Comparison of ENCODE assay signal across 1 cellular context in the genomic region with DNA sequence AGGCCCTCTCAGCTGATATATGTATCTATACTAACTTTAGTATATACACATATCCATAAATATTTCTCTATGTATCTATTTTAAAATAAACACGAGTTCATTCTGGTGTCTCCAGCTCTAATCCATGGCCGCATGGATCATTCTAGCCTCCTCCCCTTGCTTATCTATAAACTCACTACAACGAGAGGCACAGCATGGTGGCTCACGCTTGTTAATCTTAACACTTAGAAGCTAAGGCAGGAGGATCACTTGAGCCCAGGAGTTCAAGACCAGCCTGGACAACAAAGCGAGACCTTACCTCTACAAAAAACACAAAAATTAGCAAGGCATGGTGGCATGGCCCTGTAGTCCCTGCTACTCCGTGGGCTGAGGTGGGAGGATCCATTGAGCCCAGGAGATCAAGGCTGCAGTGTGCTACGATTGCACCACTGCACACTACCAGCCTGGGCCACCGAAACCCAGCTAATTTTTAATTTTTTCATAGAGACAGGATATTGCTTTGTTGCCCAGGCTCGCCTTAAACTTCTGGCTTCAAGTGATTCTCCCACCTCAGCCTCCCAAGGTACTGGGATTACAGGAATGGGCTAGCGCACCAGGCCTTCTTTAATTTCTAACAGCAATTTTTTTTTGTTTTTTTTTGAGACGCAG.
TF ChIP-seq lines count a peak whose summit lies in the region.

No MANE protein-coding gene starts in this region.

TF ChIP-seq in K562, 482 proteins besides CTCF, POLR2A, EP300 and RAD21 (continued from another document and continues in another):
- TF ChIP-seq, protein P1, sequence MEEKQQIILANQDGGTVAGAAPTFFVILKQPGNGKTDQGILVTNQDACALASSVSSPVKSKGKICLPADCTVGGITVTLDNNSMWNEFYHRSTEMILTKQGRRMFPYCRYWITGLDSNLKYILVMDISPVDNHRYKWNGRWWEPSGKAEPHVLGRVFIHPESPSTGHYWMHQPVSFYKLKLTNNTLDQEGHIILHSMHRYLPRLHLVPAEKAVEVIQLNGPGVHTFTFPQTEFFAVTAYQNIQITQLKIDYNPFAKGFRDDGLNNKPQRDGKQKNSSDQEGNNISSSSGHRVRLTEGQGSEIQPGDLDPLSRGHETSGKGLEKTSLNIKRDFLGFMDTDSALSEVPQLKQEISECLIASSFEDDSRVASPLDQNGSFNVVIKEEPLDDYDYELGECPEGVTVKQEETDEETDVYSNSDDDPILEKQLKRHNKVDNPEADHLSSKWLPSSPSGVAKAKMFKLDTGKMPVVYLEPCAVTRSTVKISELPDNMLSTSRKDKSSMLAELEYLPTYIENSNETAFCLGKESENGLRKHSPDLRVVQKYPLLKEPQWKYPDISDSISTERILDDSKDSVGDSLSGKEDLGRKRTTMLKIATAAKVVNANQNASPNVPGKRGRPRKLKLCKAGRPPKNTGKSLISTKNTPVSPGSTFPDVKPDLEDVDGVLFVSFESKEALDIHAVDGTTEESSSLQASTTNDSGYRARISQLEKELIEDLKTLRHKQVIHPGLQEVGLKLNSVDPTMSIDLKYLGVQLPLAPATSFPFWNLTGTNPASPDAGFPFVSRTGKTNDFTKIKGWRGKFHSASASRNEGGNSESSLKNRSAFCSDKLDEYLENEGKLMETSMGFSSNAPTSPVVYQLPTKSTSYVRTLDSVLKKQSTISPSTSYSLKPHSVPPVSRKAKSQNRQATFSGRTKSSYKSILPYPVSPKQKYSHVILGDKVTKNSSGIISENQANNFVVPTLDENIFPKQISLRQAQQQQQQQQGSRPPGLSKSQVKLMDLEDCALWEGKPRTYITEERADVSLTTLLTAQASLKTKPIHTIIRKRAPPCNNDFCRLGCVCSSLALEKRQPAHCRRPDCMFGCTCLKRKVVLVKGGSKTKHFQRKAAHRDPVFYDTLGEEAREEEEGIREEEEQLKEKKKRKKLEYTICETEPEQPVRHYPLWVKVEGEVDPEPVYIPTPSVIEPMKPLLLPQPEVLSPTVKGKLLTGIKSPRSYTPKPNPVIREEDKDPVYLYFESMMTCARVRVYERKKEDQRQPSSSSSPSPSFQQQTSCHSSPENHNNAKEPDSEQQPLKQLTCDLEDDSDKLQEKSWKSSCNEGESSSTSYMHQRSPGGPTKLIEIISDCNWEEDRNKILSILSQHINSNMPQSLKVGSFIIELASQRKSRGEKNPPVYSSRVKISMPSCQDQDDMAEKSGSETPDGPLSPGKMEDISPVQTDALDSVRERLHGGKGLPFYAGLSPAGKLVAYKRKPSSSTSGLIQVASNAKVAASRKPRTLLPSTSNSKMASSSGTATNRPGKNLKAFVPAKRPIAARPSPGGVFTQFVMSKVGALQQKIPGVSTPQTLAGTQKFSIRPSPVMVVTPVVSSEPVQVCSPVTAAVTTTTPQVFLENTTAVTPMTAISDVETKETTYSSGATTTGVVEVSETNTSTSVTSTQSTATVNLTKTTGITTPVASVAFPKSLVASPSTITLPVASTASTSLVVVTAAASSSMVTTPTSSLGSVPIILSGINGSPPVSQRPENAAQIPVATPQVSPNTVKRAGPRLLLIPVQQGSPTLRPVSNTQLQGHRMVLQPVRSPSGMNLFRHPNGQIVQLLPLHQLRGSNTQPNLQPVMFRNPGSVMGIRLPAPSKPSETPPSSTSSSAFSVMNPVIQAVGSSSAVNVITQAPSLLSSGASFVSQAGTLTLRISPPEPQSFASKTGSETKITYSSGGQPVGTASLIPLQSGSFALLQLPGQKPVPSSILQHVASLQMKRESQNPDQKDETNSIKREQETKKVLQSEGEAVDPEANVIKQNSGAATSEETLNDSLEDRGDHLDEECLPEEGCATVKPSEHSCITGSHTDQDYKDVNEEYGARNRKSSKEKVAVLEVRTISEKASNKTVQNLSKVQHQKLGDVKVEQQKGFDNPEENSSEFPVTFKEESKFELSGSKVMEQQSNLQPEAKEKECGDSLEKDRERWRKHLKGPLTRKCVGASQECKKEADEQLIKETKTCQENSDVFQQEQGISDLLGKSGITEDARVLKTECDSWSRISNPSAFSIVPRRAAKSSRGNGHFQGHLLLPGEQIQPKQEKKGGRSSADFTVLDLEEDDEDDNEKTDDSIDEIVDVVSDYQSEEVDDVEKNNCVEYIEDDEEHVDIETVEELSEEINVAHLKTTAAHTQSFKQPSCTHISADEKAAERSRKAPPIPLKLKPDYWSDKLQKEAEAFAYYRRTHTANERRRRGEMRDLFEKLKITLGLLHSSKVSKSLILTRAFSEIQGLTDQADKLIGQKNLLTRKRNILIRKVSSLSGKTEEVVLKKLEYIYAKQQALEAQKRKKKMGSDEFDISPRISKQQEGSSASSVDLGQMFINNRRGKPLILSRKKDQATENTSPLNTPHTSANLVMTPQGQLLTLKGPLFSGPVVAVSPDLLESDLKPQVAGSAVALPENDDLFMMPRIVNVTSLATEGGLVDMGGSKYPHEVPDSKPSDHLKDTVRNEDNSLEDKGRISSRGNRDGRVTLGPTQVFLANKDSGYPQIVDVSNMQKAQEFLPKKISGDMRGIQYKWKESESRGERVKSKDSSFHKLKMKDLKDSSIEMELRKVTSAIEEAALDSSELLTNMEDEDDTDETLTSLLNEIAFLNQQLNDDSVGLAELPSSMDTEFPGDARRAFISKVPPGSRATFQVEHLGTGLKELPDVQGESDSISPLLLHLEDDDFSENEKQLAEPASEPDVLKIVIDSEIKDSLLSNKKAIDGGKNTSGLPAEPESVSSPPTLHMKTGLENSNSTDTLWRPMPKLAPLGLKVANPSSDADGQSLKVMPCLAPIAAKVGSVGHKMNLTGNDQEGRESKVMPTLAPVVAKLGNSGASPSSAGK (IDR thresholded peaks at IDR 0.05) = peak; percentile 69
- TF ChIP-seq, protein P2, sequence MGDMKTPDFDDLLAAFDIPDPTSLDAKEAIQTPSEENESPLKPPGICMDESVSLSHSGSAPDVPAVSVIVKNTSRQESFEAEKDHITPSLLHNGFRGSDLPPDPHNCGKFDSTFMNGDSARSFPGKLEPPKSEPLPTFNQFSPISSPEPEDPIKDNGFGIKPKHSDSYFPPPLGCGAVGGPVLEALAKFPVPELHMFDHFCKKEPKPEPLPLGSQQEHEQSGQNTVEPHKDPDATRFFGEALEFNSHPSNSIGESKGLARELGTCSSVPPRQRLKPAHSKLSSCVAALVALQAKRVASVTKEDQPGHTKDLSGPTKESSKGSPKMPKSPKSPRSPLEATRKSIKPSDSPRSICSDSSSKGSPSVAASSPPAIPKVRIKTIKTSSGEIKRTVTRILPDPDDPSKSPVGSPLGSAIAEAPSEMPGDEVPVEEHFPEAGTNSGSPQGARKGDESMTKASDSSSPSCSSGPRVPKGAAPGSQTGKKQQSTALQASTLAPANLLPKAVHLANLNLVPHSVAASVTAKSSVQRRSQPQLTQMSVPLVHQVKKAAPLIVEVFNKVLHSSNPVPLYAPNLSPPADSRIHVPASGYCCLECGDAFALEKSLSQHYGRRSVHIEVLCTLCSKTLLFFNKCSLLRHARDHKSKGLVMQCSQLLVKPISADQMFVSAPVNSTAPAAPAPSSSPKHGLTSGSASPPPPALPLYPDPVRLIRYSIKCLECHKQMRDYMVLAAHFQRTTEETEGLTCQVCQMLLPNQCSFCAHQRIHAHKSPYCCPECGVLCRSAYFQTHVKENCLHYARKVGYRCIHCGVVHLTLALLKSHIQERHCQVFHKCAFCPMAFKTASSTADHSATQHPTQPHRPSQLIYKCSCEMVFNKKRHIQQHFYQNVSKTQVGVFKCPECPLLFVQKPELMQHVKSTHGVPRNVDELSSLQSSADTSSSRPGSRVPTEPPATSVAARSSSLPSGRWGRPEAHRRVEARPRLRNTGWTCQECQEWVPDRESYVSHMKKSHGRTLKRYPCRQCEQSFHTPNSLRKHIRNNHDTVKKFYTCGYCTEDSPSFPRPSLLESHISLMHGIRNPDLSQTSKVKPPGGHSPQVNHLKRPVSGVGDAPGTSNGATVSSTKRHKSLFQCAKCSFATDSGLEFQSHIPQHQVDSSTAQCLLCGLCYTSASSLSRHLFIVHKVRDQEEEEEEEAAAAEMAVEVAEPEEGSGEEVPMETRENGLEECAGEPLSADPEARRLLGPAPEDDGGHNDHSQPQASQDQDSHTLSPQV (IDR thresholded peaks at IDR 0.05) = peak; percentile 88
- TF ChIP-seq YY1 (IDR thresholded peaks at IDR 0.05; ENCODE audit: borderline replicate concordance in 1 of 3, control insufficient read depth in 1 of 3, extremely low read depth in 1 of 3, insufficient read depth in 3 of 3, insufficient read length in 1 of 3, insufficient replicate concordance in 2 of 3, low read depth in 1 of 3, low read length in 2 of 3) = peak in 1 of 3 experiments; percentile 46
- TF ChIP-seq TBP (optimal IDR thresholded peaks at IDR 0.05; ENCODE audit: low read depth, low read length) = peak; percentile 10
- TF ChIP-seq, protein P3, sequence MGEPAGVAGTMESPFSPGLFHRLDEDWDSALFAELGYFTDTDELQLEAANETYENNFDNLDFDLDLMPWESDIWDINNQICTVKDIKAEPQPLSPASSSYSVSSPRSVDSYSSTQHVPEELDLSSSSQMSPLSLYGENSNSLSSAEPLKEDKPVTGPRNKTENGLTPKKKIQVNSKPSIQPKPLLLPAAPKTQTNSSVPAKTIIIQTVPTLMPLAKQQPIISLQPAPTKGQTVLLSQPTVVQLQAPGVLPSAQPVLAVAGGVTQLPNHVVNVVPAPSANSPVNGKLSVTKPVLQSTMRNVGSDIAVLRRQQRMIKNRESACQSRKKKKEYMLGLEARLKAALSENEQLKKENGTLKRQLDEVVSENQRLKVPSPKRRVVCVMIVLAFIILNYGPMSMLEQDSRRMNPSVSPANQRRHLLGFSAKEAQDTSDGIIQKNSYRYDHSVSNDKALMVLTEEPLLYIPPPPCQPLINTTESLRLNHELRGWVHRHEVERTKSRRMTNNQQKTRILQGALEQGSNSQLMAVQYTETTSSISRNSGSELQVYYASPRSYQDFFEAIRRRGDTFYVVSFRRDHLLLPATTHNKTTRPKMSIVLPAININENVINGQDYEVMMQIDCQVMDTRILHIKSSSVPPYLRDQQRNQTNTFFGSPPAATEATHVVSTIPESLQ (CRISPR knock-in tag; IDR thresholded peaks at IDR 0.05) = no peak
- TF ChIP-seq, protein P4, sequence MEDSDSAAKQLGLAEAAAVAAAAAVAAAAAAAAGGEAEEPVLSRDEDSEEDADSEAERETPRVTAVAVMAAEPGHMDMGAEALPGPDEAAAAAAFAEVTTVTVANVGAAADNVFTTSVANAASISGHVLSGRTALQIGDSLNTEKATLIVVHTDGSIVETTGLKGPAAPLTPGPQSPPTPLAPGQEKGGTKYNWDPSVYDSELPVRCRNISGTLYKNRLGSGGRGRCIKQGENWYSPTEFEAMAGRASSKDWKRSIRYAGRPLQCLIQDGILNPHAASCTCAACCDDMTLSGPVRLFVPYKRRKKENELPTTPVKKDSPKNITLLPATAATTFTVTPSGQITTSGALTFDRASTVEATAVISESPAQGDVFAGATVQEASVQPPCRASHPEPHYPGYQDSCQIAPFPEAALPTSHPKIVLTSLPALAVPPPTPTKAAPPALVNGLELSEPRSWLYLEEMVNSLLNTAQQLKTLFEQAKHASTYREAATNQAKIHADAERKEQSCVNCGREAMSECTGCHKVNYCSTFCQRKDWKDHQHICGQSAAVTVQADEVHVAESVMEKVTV (CRISPR knock-in tag; IDR thresholded peaks at IDR 0.05) = no peak
- peak; percentile 54 for TF ChIP-seq SMARCA4 (IDR thresholded peaks at IDR 0.05)
- peak; percentile 56 for TF ChIP-seq CBFA2T3 (IDR thresholded peaks at IDR 0.05)
- TF ChIP-seq MTA2 (IDR thresholded peaks at IDR 0.05; ENCODE audit: low read depth) = no peak
- TF ChIP-seq, protein P5, sequence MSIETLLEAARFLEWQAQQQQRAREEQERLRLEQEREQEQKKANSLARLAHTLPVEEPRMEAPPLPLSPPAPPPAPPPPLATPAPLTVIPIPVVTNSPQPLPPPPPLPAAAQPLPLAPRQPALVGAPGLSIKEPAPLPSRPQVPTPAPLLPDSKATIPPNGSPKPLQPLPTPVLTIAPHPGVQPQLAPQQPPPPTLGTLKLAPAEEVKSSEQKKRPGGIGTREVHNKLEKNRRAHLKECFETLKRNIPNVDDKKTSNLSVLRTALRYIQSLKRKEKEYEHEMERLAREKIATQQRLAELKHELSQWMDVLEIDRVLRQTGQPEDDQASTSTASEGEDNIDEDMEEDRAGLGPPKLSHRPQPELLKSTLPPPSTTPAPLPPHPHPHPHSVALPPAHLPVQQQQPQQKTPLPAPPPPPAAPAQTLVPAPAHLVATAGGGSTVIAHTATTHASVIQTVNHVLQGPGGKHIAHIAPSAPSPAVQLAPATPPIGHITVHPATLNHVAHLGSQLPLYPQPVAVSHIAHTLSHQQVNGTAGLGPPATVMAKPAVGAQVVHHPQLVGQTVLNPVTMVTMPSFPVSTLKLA (conservative IDR thresholded peaks at IDR 0.05) = peak in 1 of 2 experiments; percentile 41; a peak in 1 of 4 replicates
- TF ChIP-seq ZNF830 (CRISPR knock-in tag; IDR thresholded peaks at IDR 0.05) = no peak
- TF ChIP-seq, protein P6, sequence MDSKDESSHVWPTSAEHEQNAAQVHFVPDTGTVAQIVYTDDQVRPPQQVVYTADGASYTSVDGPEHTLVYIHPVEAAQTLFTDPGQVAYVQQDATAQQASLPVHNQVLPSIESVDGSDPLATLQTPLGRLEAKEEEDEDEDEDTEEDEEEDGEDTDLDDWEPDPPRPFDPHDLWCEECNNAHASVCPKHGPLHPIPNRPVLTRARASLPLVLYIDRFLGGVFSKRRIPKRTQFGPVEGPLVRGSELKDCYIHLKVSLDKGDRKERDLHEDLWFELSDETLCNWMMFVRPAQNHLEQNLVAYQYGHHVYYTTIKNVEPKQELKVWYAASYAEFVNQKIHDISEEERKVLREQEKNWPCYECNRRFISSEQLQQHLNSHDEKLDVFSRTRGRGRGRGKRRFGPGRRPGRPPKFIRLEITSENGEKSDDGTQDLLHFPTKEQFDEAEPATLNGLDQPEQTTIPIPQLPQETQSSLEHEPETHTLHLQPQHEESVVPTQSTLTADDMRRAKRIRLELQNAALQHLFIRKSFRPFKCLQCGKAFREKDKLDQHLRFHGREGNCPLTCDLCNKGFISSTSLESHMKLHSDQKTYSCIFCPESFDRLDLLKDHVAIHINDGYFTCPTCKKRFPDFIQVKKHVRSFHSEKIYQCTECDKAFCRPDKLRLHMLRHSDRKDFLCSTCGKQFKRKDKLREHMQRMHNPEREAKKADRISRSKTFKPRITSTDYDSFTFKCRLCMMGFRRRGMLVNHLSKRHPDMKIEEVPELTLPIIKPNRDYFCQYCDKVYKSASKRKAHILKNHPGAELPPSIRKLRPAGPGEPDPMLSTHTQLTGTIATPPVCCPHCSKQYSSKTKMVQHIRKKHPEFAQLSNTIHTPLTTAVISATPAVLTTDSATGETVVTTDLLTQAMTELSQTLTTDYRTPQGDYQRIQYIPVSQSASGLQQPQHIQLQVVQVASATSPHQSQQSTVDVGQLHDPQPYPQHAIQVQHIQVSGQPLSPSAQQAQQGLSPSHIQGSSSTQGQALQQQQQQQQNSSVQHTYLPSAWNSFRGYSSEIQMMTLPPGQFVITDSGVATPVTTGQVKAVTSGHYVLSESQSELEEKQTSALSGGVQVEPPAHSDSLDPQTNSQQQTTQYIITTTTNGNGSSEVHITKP (IDR thresholded peaks at IDR 0.05; ENCODE audit: partially characterized antibody) = peak; percentile 43
- TF ChIP-seq, protein P7, sequence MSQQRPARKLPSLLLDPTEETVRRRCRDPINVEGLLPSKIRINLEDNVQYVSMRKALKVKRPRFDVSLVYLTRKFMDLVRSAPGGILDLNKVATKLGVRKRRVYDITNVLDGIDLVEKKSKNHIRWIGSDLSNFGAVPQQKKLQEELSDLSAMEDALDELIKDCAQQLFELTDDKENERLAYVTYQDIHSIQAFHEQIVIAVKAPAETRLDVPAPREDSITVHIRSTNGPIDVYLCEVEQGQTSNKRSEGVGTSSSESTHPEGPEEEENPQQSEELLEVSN (IDR thresholded peaks at IDR 0.05; ENCODE audit: borderline replicate concordance in 1 of 2, extremely low read depth in 1 of 2, insufficient read depth in 1 of 2, insufficient read length in 1 of 2, low read depth in 1 of 2, low read length in 1 of 2, poor library complexity in 1 of 2, severe bottlenecking in 1 of 2) = peak; percentile 14 to 32
- no peak for TF ChIP-seq ZNF445 (CRISPR knock-in tag; IDR thresholded peaks at IDR 0.05; ENCODE audit: low read depth)
- TF ChIP-seq HDAC2 (IDR thresholded peaks at IDR 0.05) = 0 out of 2 replicates have a peak, but pooled peaks have one; percentile 31
- peak; percentile 67 for TF ChIP-seq L3MBTL2 (IDR thresholded peaks at IDR 0.05)
- TF ChIP-seq ESRRA (IDR thresholded peaks at IDR 0.05; ENCODE audit: borderline replicate concordance, low read depth) = no peak
